Comparison of ENCODE assay signal across 2 cellular contexts in the genomic region with DNA sequence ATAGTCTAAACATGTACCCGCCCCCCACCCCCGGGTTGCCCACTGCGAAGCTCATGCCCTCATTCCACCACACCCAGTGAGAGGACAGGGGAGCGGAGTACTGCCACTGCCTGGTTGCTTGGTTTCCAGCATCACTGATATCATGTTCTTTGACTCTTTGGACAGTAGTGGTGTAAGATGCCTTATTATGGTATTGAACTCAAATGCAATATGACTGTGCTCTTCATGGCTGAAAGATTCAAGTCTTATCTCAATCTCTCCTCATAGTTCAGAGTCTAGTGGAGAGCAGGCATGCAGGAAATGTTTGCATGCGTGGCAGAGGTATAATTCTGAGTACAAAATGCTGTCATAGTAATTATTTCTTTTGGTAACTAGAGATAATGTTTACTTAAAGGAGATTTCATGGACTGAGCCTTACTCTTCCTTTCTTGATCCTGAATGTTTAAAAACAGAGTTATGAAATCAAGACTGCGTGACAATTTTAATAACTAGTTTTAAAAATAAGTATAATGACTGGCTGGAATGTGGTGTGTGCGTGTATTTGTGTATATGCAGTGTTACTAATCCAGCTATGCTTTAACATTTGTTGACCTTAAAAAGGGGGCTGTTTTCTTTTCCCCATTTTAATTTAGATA. TPM values are rescaled to one million over a fixed set of nuclear protein-coding genes. Genes with fewer than 3 reads are reported as not detected.
"Had no signal": no experiment of that assay in that cellular context is flagged by ENCODE, and none has a peak within 500 bp of the region (broad histone marks: within the 10 kb centered on the region; RNA-seq: fewer than 3 reads in every experiment).

No MANE protein-coding gene starts in this region.

RNA-seq across cellular contexts. Expression of a gene that starts 55.6 kb away (rescaled TPM):
- total RNA-seq: activated CD4-positive, alpha-beta memory T cell treated with anti-CD3 and anti-CD28 coated beads, Interleukin-2, amount 10 ng/mL, durations not matched to agents 7 days and 5 days; activated T-cell treated with anti-CD3 and anti-CD28 coated beads, Interleukin-2, amount 50 U/mL, for 72 hours had no signal
